In the genomic region with DNA sequence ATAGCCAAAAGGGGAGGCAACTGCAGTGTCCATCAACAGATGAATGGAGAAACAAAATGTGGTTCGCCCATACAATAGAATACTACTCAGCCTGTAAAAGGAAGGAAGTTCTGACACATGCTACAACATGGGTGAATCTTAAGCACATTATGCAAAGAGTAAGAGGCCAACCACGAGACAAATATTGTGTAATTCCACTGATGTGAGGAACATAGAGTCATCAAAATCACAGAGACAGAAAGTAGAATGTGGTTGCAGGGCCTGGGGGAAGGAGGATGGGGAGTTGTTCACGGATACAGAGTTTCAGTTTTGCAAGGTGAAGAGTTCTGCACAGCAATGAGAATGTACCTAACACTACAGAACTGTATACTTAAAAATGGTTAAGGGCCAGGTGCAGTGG, we compare ENCODE assay signal across 16 cellular contexts. TPM values are rescaled to one million over a fixed set of nuclear protein-coding genes. Genes with fewer than 3 reads are reported as not detected.
DNase-seq lines count a peak whose midpoint lies in the region; ATAC-seq and TF ChIP-seq lines count a peak whose summit lies in the region.
"Had no signal": no experiment of that assay in that cellular context is flagged by ENCODE, and none has a peak within 500 bp of the region (broad histone marks: within the 10 kb centered on the region; RNA-seq: fewer than 3 reads in every experiment).

No MANE protein-coding gene starts in this region.

- H3K4me3 Mint-ChIP-seq in activated CD4-positive, alpha-beta memory T cell treated with anti-CD3 and anti-CD28 coated beads for 36 hours: no peak overlapping the region
- H3K4me3 Mint-ChIP-seq in activated CD4-positive, alpha-beta memory T cell treated with anti-CD3 and anti-CD28 coated beads, Interleukin-2, amount 10 ng/mL, durations not matched to agents 7 days and 5 days: no peak overlapping the region
- H3K4me3 Mint-ChIP-seq: T-cell had no signal

- WGBS in right cardiac atrium: 78% methylated on average over 3 of the region's 3 CpGs
- 39 to 73% (median 58%) methylated on average over 3 of the region's 3 CpGs for WGBS in spleen, 5 donors

- no peaks in the 10 kb centered on the region for H3K9me3 ChIP-seq in right cardiac atrium (ENCODE audit: control insufficient read depth, low read length)
- H3K9me3 ChIP-seq in spleen: no peaks in the 10 kb centered on the region
- H3K9me3 ChIP-seq: A549, heart right ventricle had no signal

- H3K9me3 Mint-ChIP-seq in activated CD4-positive, alpha-beta memory T cell treated with anti-CD3 and anti-CD28 coated beads for 36 hours: no peaks in the 10 kb centered on the region
- H3K9me3 Mint-ChIP-seq in activated CD4-positive, alpha-beta memory T cell treated with anti-CD3 and anti-CD28 coated beads, Interleukin-2, amount 10 ng/mL, durations not matched to agents 7 days and 5 days: no peaks in the 10 kb centered on the region
- H3K9me3 Mint-ChIP-seq: T-cell had no signal

- POLR2A ChIA-PET in activated CD4-positive, alpha-beta memory T cell treated with anti-CD3 and anti-CD28 coated beads for 36 hours (lab: Charles Lee): no interaction called here
- POLR2A ChIA-PET in activated CD4-positive, alpha-beta memory T cell treated with anti-CD3 and anti-CD28 coated beads, Interleukin-2, amount 10 ng/mL, durations not matched to agents 7 days and 5 days (lab: Charles Lee): no interaction called here

- H3K36me3 Mint-ChIP-seq in activated CD4-positive, alpha-beta memory T cell treated with anti-CD3 and anti-CD28 coated beads for 36 hours: no peaks in the 10 kb centered on the region
- no peaks in the 10 kb centered on the region for H3K36me3 Mint-ChIP-seq in activated CD4-positive, alpha-beta memory T cell treated with anti-CD3 and anti-CD28 coated beads, Interleukin-2, amount 10 ng/mL, durations not matched to agents 7 days and 5 days (ENCODE audit: low read depth)
- H3K36me3 Mint-ChIP-seq: T-cell had no signal

- no peaks in the 10 kb centered on the region for H3K36me3 ChIP-seq in spleen
- H3K36me3 ChIP-seq: heart right ventricle had no signal

- CTCF ChIA-PET in activated CD4-positive, alpha-beta memory T cell treated with anti-CD3 and anti-CD28 coated beads for 36 hours (lab: Charles Lee): no interaction called here
- CTCF ChIA-PET in activated CD4-positive, alpha-beta memory T cell treated with anti-CD3 and anti-CD28 coated beads, Interleukin-2, amount 10 ng/mL, durations not matched to agents 7 days and 5 days (lab: Charles Lee): no interaction called here

- H3K27ac Mint-ChIP-seq in activated CD4-positive, alpha-beta memory T cell treated with anti-CD3 and anti-CD28 coated beads for 36 hours: no peak overlapping the region
- no peak overlapping the region for H3K27ac Mint-ChIP-seq in activated CD4-positive, alpha-beta memory T cell treated with anti-CD3 and anti-CD28 coated beads, Interleukin-2, amount 10 ng/mL, durations not matched to agents 7 days and 5 days
- H3K27ac Mint-ChIP-seq: T-cell had no signal

- H3K4me1 ChIP-seq in right cardiac atrium (ENCODE audit: control insufficient read depth, insufficient read depth, low read length): peaks cover 10% of the 10 kb centered on the region
- H3K4me1 ChIP-seq in spleen: peaks cover 4 to 44% (median 17%) of the 10 kb centered on the region in 6 donors
- H3K4me1 ChIP-seq: A549 had no signal

- intact Hi-C loops in activated CD4-positive, alpha-beta memory T cell treated with anti-CD3 and anti-CD28 coated beads for 36 hours (cut with micrococcal nuclease): no loop called here
- intact Hi-C loops in right cardiac atrium (cut with DNase I): no loop called here
- intact Hi-C loops in spleen (cut with DNase I; ENCODE audit: low total_unique reads): no loop called here

- peak; percentile 16 for DNase-seq in activated CD4-positive, alpha-beta memory T cell treated with anti-CD3 and anti-CD28 coated beads for 36 hours
- no peak for DNase-seq in activated CD4-positive, alpha-beta memory T cell treated with anti-CD3 and anti-CD28 coated beads, Interleukin-2, amount 10 ng/mL, durations not matched to agents 7 days and 5 days
- DNase-seq in RPMI8226 (peak; percentile 54), right cardiac atrium (no peak), spleen (no peak), HuH-7.5 (ENCODE audit: low spot score) (no peak), NCI-H748 (lab: John Stamatoyannopoulos, UW; ENCODE audit: unreplicated experiment) (no peak)
- DNase-seq: activated gamma-delta T cell treated with Interleukin-2 at 50 U/mL for 16 hours; heart right ventricle; NCI-H774; stimulated activated CD4-positive, alpha-beta T cell treated with anti-CD3 and anti-CD28 coated beads, Interleukin-15, amount 100 ng/mL, for 24 hours; T-cell had no signal

- H3K4me1 Mint-ChIP-seq in activated CD4-positive, alpha-beta memory T cell treated with anti-CD3 and anti-CD28 coated beads for 36 hours (ENCODE audit: low read depth): no peaks in the 10 kb centered on the region
- H3K4me1 Mint-ChIP-seq in activated CD4-positive, alpha-beta memory T cell treated with anti-CD3 and anti-CD28 coated beads, Interleukin-2, amount 10 ng/mL, durations not matched to agents 7 days and 5 days: peaks cover 9% of the 10 kb centered on the region
- H3K4me1 Mint-ChIP-seq: T-cell had no signal

- peaks cover 1% of the 10 kb centered on the region for H3K27me3 Mint-ChIP-seq in activated CD4-positive, alpha-beta memory T cell treated with anti-CD3 and anti-CD28 coated beads for 36 hours
- H3K27me3 Mint-ChIP-seq in activated CD4-positive, alpha-beta memory T cell treated with anti-CD3 and anti-CD28 coated beads, Interleukin-2, amount 10 ng/mL, durations not matched to agents 7 days and 5 days: peaks cover 4% of the 10 kb centered on the region

- H3K27ac ChIP-seq in right cardiac atrium (ENCODE audit: low read length): no peak overlapping the region
- peak overlapping the region in 5 of 8 donors; percentile 8 to 79 (median 56) for H3K27ac ChIP-seq in spleen
- H3K27ac ChIP-seq: A549 had no signal

- H3K27me3 ChIP-seq in right cardiac atrium (ENCODE audit: control insufficient read depth, insufficient read depth) (no peaks in the 10 kb centered on the region), spleen (replicated peaks in 1 of 7) (no peaks in the 10 kb centered on the region)
- H3K27me3 ChIP-seq: heart right ventricle had no signal

- no peak for TF ChIP-seq CTCF in spleen (IDR thresholded peaks at IDR 0.05 in 8 of 11, conservative IDR thresholded peaks at IDR 0.05 in 3 of 11)

- TF ChIP-seq POLR2A in spleen (IDR thresholded peaks at IDR 0.05): no peak

- H3K4me3 ChIP-seq in right cardiac atrium (ENCODE audit: low read length) (no peak overlapping the region), spleen (peak overlapping the region in 1 of 8 donors; percentile 11)
- H3K4me3 ChIP-seq: A549, heart right ventricle had no signal

- ATAC-seq in right cardiac atrium (peak; percentile 24 to 37), GM19324 (IDR thresholded peaks at IDR 0.05; ENCODE audit: low FRiP score, unreplicated experiment) (no peak)
- ATAC-seq: A549, T-cell had no signal

RNA-seq across cellular contexts. Expression of a gene that starts 13.7 kb away (rescaled TPM):
- not detected for total RNA-seq in activated CD4-positive, alpha-beta memory T cell treated with anti-CD3 and anti-CD28 coated beads for 36 hours
- total RNA-seq in activated CD4-positive, alpha-beta memory T cell treated with anti-CD3 and anti-CD28 coated beads, Interleukin-2, amount 10 ng/mL, durations not matched to agents 7 days and 5 days: not detected
- total RNA-seq in right cardiac atrium (10 to 100 TPM; 29.3 to 98.9 (median 73.2) TPM), spleen (not detected)
- polyA plus RNA-seq in right cardiac atrium (27.8 TPM), spleen (not detected)
- total RNA-seq: endothelial cell of umbilical vein, liver, T-cell had no signal
- polyA plus RNA-seq: A549, endothelial cell of umbilical vein had no signal

Comparison
In these comparisons a context has a peak if more than half of its experiments do, and no peak if none do; other contexts are left out.
1. DNase-seq: peak in activated CD4-positive, alpha-beta memory T cell treated with anti-CD3 and anti-CD28 coated beads for 36 hours (single experiment) and RPMI8226 (single experiment); none in activated CD4-positive, alpha-beta memory T cell treated with anti-CD3 and anti-CD28 coated beads, Interleukin-2, amount 10 ng/mL, durations not matched to agents 7 days and 5 days (single experiment), right cardiac atrium (0 of 3), spleen (single experiment), HuH-7.5 (single experiment) and NCI-H748 (single experiment).
2. RNA of a gene that starts 13.7 kb away (total RNA-seq): 29.3 to 98.9 TPM in right cardiac atrium; not detected in activated CD4-positive, alpha-beta memory T cell treated with anti-CD3 and anti-CD28 coated beads for 36 hours, not detected in activated CD4-positive, alpha-beta memory T cell treated with anti-CD3 and anti-CD28 coated beads, Interleukin-2, amount 10 ng/mL, durations not matched to agents 7 days and 5 days and not detected in spleen; every median in the first group is over 10 times any median in the second.